In the genomic region with DNA sequence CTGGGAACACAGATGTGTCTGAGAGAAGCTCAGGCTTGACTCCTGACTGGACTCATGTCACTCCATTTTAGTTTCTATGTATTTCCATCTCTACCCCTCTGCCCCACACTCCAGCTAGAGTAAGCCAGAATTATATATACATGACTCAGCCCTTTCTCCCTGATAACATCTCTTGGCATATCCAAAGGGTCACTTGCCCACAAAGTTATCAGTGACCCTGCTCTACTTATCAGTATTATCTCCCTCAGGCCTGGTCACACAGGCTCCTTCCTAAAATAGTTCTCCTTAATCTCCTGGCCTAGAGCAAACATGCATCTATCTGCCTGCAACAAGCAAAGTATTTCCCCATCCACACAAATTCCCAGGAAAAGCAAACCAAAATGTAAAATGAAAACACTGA, we compare ENCODE assay signal across 18 cellular contexts.
DNase-seq lines count a peak whose midpoint lies in the region; ATAC-seq, FAIRE-seq and TF ChIP-seq lines count a peak whose summit lies in the region.
"Had no signal": no experiment of that assay in that cellular context is flagged by ENCODE, and none has a peak within 500 bp of the region (broad histone marks: within the 10 kb centered on the region; RNA-seq: fewer than 3 reads in every experiment).

No MANE protein-coding gene starts in this region.

- FAIRE-seq in urothelium cell line (lab: Jason Lieb, UNC) = no peak
- FAIRE-seq: H1 had no signal

- peaks cover 11 to 19% (median 16%) of the 10 kb centered on the region in 10 experiments; a peak in 19 of 20 replicates for H3K4me1 ChIP-seq in BLaER1 treated with 17β-estradiol and CSF1 and Interleukin-3, amounts not matched to agents 10 nM and 100 nM
- no peaks in the 10 kb centered on the region for H3K4me1 ChIP-seq in HEK293 (ENCODE audit: control insufficient read depth, insufficient read depth, low read length)
- H3K4me1 ChIP-seq: gastrocnemius medialis had no signal

- H3K27me3 ChIP-seq in BLaER1 treated with 17β-estradiol and CSF1 and Interleukin-3, amounts not matched to agents 10 nM and 100 nM = peaks cover 0 to 23% (median 0%) of the 10 kb centered on the region in 11 experiments; a peak in 6 of 22 replicates
- H3K27me3 ChIP-seq: colonic mucosa, gastrocnemius medialis had no signal

- TF ChIP-seq CTCF in HEK293 (tag by site-specific recombination; IDR thresholded peaks at IDR 0.05) (no peak), GM20000 (IDR thresholded peaks at IDR 0.05; ENCODE audit: extremely low read depth, missing control alignments) (no peak)

- POLR2A ChIA-PET in HEK293 (lab: Yijun Ruan, JAX) = no interaction called here

- H3K9ac ChIP-seq in BLaER1 treated with 17β-estradiol and CSF1 and Interleukin-3, amounts not matched to agents 10 nM and 100 nM = no peak overlapping the region
- H3K9ac ChIP-seq: parathyroid adenoma had no signal

- intact Hi-C loops in left colon (cut with DNase I, micrococcal nuclease) = no loop called here

- no peaks in the 10 kb centered on the region for H4K20me1 ChIP-seq in BLaER1 treated with 17β-estradiol and CSF1 and Interleukin-3, amounts not matched to agents 10 nM and 100 nM

- no peaks in the 10 kb centered on the region for H3K36me3 ChIP-seq in BLaER1 treated with 17β-estradiol and CSF1 and Interleukin-3, amounts not matched to agents 10 nM and 100 nM
- no peaks in the 10 kb centered on the region for H3K36me3 ChIP-seq in HEK293 (ENCODE audit: control insufficient read depth in 2 of 2, insufficient read depth in 1 of 2, low read length in 2 of 2)
- H3K36me3 ChIP-seq: colonic mucosa, gastrocnemius medialis, left ventricle myocardium inferior had no signal

- DNase-seq in SW480 (ENCODE audit: low spot score) (peak; percentile 28), left colon (no peak), urothelium cell line (ENCODE audit: low spot score) (no peak), GF-D8 (lab: John Stamatoyannopoulos, UW) (no peak), GM20000 (ENCODE audit: low spot score) (no peak)
- no peak for DNase-seq in activated CD4-positive, alpha-beta T cell treated with anti-CD3 and anti-CD28 coated beads, Interleukin-2, amount 50 U/mL, for 48 hours
- DNase-seq: activated CD4-positive, CD25-positive, alpha-beta regulatory T cell treated with anti-CD3 and anti-CD28 coated beads, Interleukin-2, amount 50 U/mL, for 72 hours; activated CD8-positive, alpha-beta memory T cell treated with anti-CD3 and anti-CD28 coated beads, Interleukin-2, amount 50 U/mL, for 48 hours; gastrocnemius medialis; left ventricle myocardium inferior; naive B cell; NCI-H187 treated with DMSO at 0.1 percent for 48 hours; SHP77 treated with DMSO at 0.1 percent for 48 hours had no signal

- H3K4me3 ChIP-seq in BLaER1 treated with 17β-estradiol and CSF1 and Interleukin-3, amounts not matched to agents 10 nM and 100 nM = no peak overlapping the region
- H3K4me3 ChIP-seq in HEK293 (ENCODE audit: low read depth, low read length) = no peak overlapping the region
- H3K4me3 ChIP-seq: colonic mucosa, gastrocnemius medialis, left ventricle myocardium inferior had no signal

- peak; percentile 19 for ATAC-seq in left colon
- ATAC-seq: gastrocnemius medialis had no signal

- H3K9me3 ChIP-seq in BLaER1 treated with 17β-estradiol and CSF1 and Interleukin-3, amounts not matched to agents 10 nM and 100 nM (replicated peaks in 1 of 11) = peaks cover 0 to 11% (median 4%) of the 10 kb centered on the region in 11 experiments; a peak in 7 of 22 replicates
- H3K9me3 ChIP-seq in HEK293 (ENCODE audit: control insufficient read depth, insufficient read depth, low read depth, low read length) = no peaks in the 10 kb centered on the region
- H3K9me3 ChIP-seq: colonic mucosa, gastrocnemius medialis had no signal

- H3K27ac ChIP-seq in BLaER1 treated with 17β-estradiol and CSF1 and Interleukin-3, amounts not matched to agents 10 nM and 100 nM = no peak overlapping the region
- no peak overlapping the region for H3K27ac ChIP-seq in HEK293 (ENCODE audit: extremely low read depth, low read depth, low read length)
- H3K27ac ChIP-seq: colonic mucosa, gastrocnemius medialis, left ventricle myocardium inferior, parathyroid adenoma had no signal

- CTCF ChIA-PET in HEK293 (lab: Yijun Ruan, JAX) = interaction anchor here (0.6 kb wide), 1 partner anchor 636 kb away, joined by 3 read pairs; no protein-coding TSS in a partner anchor

- H3K4me2 ChIP-seq in BLaER1 treated with 17β-estradiol and CSF1 and Interleukin-3, amounts not matched to agents 10 nM and 100 nM = peak overlapping the region; percentile 18 to 73 (median 52); a peak in 21 of 22 replicates

TF ChIP-seq in HEK293, 187 proteins besides CTCF, POLR2A, EP300 and RAD21:
- TF ChIP-seq TCF7L2 (IDR thresholded peaks at IDR 0.05; ENCODE audit: borderline replicate concordance, low read depth, low read length) = peak; percentile 63; the same call in 1 of the 2 replicates
- TF ChIP-seq, protein P1, sequence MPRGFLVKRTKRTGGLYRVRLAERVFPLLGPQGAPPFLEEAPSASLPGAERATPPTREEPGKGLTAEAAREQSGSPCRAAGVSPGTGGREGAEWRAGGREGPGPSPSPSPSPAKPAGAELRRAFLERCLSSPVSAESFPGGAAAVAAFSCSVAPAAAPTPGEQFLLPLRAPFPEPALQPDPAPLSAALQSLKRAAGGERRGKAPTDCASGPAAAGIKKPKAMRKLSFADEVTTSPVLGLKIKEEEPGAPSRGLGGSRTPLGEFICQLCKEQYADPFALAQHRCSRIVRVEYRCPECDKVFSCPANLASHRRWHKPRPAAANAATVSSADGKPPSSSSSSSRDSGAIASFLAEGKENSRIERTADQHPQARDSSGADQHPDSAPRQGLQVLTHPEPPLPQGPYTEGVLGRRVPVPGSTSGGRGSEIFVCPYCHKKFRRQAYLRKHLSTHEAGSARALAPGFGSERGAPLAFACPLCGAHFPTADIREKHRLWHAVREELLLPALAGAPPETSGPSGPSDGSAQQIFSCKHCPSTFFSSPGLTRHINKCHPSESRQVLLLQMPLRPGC (tag by site-specific recombination; IDR thresholded peaks at IDR 0.05) = no peak
